8 cellular contexts compared by ENCODE assay signal in the genomic region with DNA sequence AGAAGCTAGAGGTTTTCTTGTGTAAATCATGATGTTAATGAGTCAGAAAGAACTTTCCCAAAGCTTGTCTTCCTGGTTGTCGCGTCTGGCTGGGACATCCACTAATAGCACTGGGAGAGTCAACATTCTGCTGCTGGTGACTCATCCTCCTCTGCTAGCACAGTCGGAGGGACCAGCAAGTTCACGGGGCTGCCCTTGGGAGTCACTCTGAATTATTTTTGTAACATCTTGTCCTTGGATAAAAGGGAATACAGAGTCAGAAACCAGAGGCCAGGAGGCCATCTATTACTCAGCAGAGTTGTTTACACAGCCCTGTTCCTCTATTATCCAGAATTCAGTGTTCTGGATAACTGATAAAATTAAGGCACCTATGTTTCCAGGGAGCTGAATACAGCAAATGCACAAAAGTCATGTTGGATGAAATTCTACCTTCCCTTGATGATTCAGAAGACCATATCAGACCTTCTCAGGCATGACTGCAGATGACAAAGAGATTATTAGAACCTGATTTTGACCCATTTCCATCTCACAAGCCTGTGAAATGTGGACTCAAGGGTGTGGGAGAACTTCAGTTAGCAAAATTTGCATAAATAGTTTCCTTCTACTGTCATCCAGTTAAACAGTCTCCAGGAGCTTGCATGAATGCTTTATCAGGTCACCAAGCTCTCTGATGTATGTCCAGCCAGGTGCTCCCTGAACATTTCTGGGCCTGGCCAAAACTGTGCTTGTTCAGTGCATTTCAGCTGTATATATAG.
DNase-seq lines count a peak whose midpoint lies in the region; ATAC-seq and TF ChIP-seq lines count a peak whose summit lies in the region.

No MANE protein-coding gene starts in this region.

- peak overlapping the region; percentile 1 for H3K27ac Mint-ChIP-seq in activated naive CD4-positive, alpha-beta T cell treated with anti-CD3 and anti-CD28 coated beads, Interleukin-2, amount 10 ng/mL, durations not matched to agents 7 days and 5 days

- ATAC-seq in GM18517 (IDR thresholded peaks at IDR 0.05; ENCODE audit: unreplicated experiment) = peak; percentile 58
- peak; percentile 66 for ATAC-seq in HG02943 (IDR thresholded peaks at IDR 0.05; ENCODE audit: low read depth, unreplicated experiment)
- ATAC-seq in heart right ventricle = peak; percentile 92 to 99 (median 96)

- no peaks in the 10 kb centered on the region for H3K27me3 ChIP-seq in heart right ventricle

- no peaks in the 10 kb centered on the region for H3K27me3 Mint-ChIP-seq in activated naive CD4-positive, alpha-beta T cell treated with anti-CD3 and anti-CD28 coated beads, Interleukin-2, amount 10 ng/mL, durations not matched to agents 7 days and 5 days

- WGBS in heart right ventricle, 2 donors = 2 to 5% methylated on average over 4 of the region's 4 CpGs

- H3K4me1 ChIP-seq in heart right ventricle = peaks cover 11 to 88% (median 62%) of the 10 kb centered on the region in 9 donors

- no peaks in the 10 kb centered on the region for H3K9me3 ChIP-seq in heart right ventricle

- H3K4me1 Mint-ChIP-seq in activated naive CD4-positive, alpha-beta T cell treated with anti-CD3 and anti-CD28 coated beads, Interleukin-2, amount 10 ng/mL, durations not matched to agents 7 days and 5 days = peaks cover 42% of the 10 kb centered on the region

- peaks cover 8% of the 10 kb centered on the region for H3K36me3 Mint-ChIP-seq in activated naive CD4-positive, alpha-beta T cell treated with anti-CD3 and anti-CD28 coated beads, Interleukin-2, amount 10 ng/mL, durations not matched to agents 7 days and 5 days

- DNase-seq in AG10803 (ENCODE audit: low read depth) = peak; percentile 91
- DNase-seq in NCI-H2196 treated with DMSO at 0.1 percent for 48 hours (lab: John Stamatoyannopoulos, UW; ENCODE audit: unreplicated experiment) = peak; percentile 51
- no peak for DNase-seq in activated naive CD4-positive, alpha-beta T cell treated with anti-CD3 and anti-CD28 coated beads, Interleukin-2, amount 10 ng/mL, durations not matched to agents 7 days and 5 days
- DNase-seq in heart right ventricle = peak; percentile 65 to 89
- DNase-seq in retinal pigment epithelial cell (ENCODE audit: low read depth) = peak; percentile 84
- no peak for DNase-seq in NK-92 treated with Interleukin-12 subunit alpha and Interleukin-12 subunit beta, amount 100 ng/mL, for 24 hours (lab: John Stamatoyannopoulos, UW)

- CTCF ChIA-PET in activated naive CD4-positive, alpha-beta T cell treated with anti-CD3 and anti-CD28 coated beads, Interleukin-2, amount 10 ng/mL, durations not matched to agents 7 days and 5 days (lab: Charles Lee) = interaction anchor here (0.6 to 0.9 kb wide), 2 partner anchors 11 to 29 kb away, joined by 3 read pairs; no protein-coding TSS in a partner anchor

- H3K4me3 ChIP-seq in AG10803 (ENCODE audit: low read length) (no peak overlapping the region), heart right ventricle (no peak overlapping the region), retinal pigment epithelial cell (ENCODE audit: low read length) (no peak overlapping the region)

- H3K36me3 ChIP-seq in heart right ventricle = no peaks in the 10 kb centered on the region

- H3K9me3 Mint-ChIP-seq in activated naive CD4-positive, alpha-beta T cell treated with anti-CD3 and anti-CD28 coated beads, Interleukin-2, amount 10 ng/mL, durations not matched to agents 7 days and 5 days = no peaks in the 10 kb centered on the region

- no peak for TF ChIP-seq CTCF in AG10803 (conservative IDR thresholded peaks at IDR 0.05; ENCODE audit: low read length)
- no peak for TF ChIP-seq CTCF in heart right ventricle (IDR thresholded peaks at IDR 0.05)
- TF ChIP-seq CTCF in retinal pigment epithelial cell (conservative IDR thresholded peaks at IDR 0.05; ENCODE audit: low read depth, low read length) = no peak

- peak overlapping the region; percentile 24 to 90 (median 78) for H3K27ac ChIP-seq in heart right ventricle

- no peak overlapping the region for H3K4me3 Mint-ChIP-seq in activated naive CD4-positive, alpha-beta T cell treated with anti-CD3 and anti-CD28 coated beads, Interleukin-2, amount 10 ng/mL, durations not matched to agents 7 days and 5 days

- intact Hi-C loops in heart right ventricle (cut with DNase I) = loop anchor here in 3 of 10 donors (5.0 to 10.0 kb wide), 2 partner anchors 67 to 69 kb away; a partner anchor contains a TSS

Comparison
In these comparisons a context has a peak if more than half of its experiments do, and no peak if none do; other contexts are left out.
1. DNase-seq: peak in AG10803 (single experiment), NCI-H2196 treated with DMSO at 0.1 percent for 48 hours (single experiment), heart right ventricle (2 of 2) and retinal pigment epithelial cell (single experiment); none in activated naive CD4-positive, alpha-beta T cell treated with anti-CD3 and anti-CD28 coated beads, Interleukin-2, amount 10 ng/mL, durations not matched to agents 7 days and 5 days (single experiment) and NK-92 treated with Interleukin-12 subunit alpha and Interleukin-12 subunit beta, amount 100 ng/mL, for 24 hours (single experiment).
2. Peak in every context shown above with its lines, with median percentiles within 50 percentile points of each other: ATAC-seq.